Comparison of ENCODE assay signal across 16 cellular contexts in the genomic region with DNA sequence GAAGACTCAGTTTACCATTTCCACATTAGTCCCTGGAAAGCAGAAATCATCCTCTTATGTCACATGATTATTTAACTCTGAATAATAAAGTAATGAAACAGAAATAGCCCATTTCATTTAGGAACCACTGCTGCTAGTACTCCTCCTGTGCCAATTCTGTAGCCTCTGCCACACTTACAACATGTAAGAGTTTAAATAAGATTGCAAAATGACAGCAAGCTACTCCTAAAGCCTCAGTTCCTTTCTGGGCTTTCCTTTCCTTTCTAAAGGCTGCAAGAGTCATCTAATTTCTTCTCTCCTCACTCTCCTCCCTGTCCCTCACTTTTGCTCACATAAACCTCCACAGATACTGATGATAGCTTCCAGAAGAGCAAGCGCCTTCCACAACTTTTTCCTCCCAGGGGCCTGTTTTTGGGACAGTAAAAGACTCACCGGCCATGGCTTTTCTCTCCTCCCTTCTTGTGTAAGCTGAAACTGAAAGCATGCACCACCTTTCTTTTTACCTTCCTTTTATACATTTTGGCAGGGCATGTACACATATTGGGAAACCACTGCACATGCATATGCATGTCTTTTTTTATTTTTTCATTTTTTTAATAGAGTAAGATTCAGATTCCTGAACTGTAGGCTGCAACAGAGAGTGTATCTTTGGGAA. TPM values are rescaled to one million over a fixed set of nuclear protein-coding genes. Genes with fewer than 3 reads are reported as not detected.
DNase-seq lines count a peak whose midpoint lies in the region; ATAC-seq, FAIRE-seq and TF ChIP-seq lines count a peak whose summit lies in the region.
"Had no signal": no experiment of that assay in that cellular context is flagged by ENCODE, and none has a peak within 500 bp of the region (broad histone marks: within the 10 kb centered on the region; RNA-seq: fewer than 3 reads in every experiment).

No MANE protein-coding gene starts in this region.

- no peak for TF ChIP-seq CTCF in MM.1S (IDR thresholded peaks at IDR 0.05; ENCODE audit: low read length)
- TF ChIP-seq CTCF in GM10248 (IDR thresholded peaks at IDR 0.05; ENCODE audit: control extremely low read depth, extremely low read depth, low read depth, missing control alignments) = no peak

- peaks cover 0 to 1% of the 10 kb centered on the region in 2 donors for H3K36me3 Mint-ChIP-seq in activated T-cell treated with anti-CD3 and anti-CD28 coated beads, Interleukin-2, amount 50 U/mL, for 72 hours (ENCODE audit: insufficient read depth in 2 of 2)
- H3K36me3 Mint-ChIP-seq in central memory CD8-positive, alpha-beta T cell (ENCODE audit: insufficient read depth) = peaks cover 1% of the 10 kb centered on the region

- ATAC-seq in activated T-cell treated with anti-CD3 and anti-CD28 coated beads, Interleukin-2, amount 50 U/mL, for 72 hours (replicated peaks in 1 of 2) = peak in 1 of 2 donors; percentile 54
- ATAC-seq in central memory CD8-positive, alpha-beta T cell (replicated peaks; ENCODE audit: extremely low read depth, poor library complexity, severe bottlenecking) = peak; percentile 11

- no peaks in the 10 kb centered on the region for H3K79me2 ChIP-seq in MM.1S (ENCODE audit: low read length)

- H4K20me1 ChIP-seq in MM.1S (ENCODE audit: insufficient read depth, low read length) = no peaks in the 10 kb centered on the region

- H3K9ac ChIP-seq in MM.1S (ENCODE audit: low read length) = no peak overlapping the region; the same call in 1 of the 2 replicates

- 52 to 60% (median 53%) methylated on average over 2 of the region's 2 CpGs for WGBS in small intestine, 3 donors

- DNase-seq in activated T-cell treated with anti-CD3 and anti-CD28 coated beads, Interleukin-2, amount 50 U/mL, for 72 hours = no peak
- DNase-seq in activated T-cell treated with anti-CD3 and anti-CD28 coated beads for 4 hours = no peak
- peak; percentile 65 for DNase-seq in MM.1S
- DNase-seq in central memory CD8-positive, alpha-beta T cell (ENCODE audit: low spot score in 2 of 2) = no peak
- DNase-seq in small intestine = no peak
- DNase-seq in NCI-H524 treated with DMSO at 0.1 percent for 48 hours (lab: John Stamatoyannopoulos, UW) = no peak
- no peak for DNase-seq in GM03348 (ENCODE audit: low spot score)
- no peak for DNase-seq in GM10248 (ENCODE audit: extremely low spot score)
- DNase-seq: Kasumi-1; NCI-H2081 treated with DMSO at 0.1 percent for 48 hours; NK-92 treated with Interleukin-12 subunit alpha and Interleukin-12 subunit beta, amount 100 ng/mL, for 24 hours; posterior cingulate gyrus; stimulated activated CD4-positive, alpha-beta T cell treated with anti-CD3 and anti-CD28 coated beads, Interleukin-1b, Interleukin-23, amount 100 ng/mL, for 48 hours; uterus had no signal

- H3K4me3 Mint-ChIP-seq in activated T-cell treated with anti-CD3 and anti-CD28 coated beads, Interleukin-2, amount 50 U/mL, for 72 hours = peak overlapping the region; percentile 18 to 62
- peak overlapping the region; percentile 62 for H3K4me3 Mint-ChIP-seq in central memory CD8-positive, alpha-beta T cell
- H3K4me3 Mint-ChIP-seq: mesothelial cell of epicardium had no signal

- H3K27ac ChIP-seq in MM.1S (ENCODE audit: low read length) (peak overlapping the region; percentile 12; the same call in 1 of the 2 replicates), small intestine (ENCODE audit: low read depth in 1 of 2, low read length in 1 of 2) (peak overlapping the region; percentile 4 to 61)
- H3K27ac ChIP-seq: uterus had no signal

- peaks cover 0 to 2% of the 10 kb centered on the region in 2 donors for H3K9me3 Mint-ChIP-seq in activated T-cell treated with anti-CD3 and anti-CD28 coated beads, Interleukin-2, amount 50 U/mL, for 72 hours
- H3K9me3 Mint-ChIP-seq in central memory CD8-positive, alpha-beta T cell = peaks cover 5% of the 10 kb centered on the region

- H2AFZ ChIP-seq in MM.1S (ENCODE audit: low read length) = peak overlapping the region; percentile 58

- H3K27me3 ChIP-seq in MM.1S (replicated peaks; ENCODE audit: insufficient read depth, low read length) = no peaks in the 10 kb centered on the region
- H3K27me3 ChIP-seq in small intestine (ENCODE audit: control insufficient read depth in 2 of 2, insufficient read depth in 2 of 2, low read length in 2 of 2) = no peaks in the 10 kb centered on the region
- H3K27me3 ChIP-seq: uterus had no signal

- POLR2A ChIA-PET in GM10248 (lab: Yijun Ruan, JAX) = no interaction called here

- peak overlapping the region; percentile 35 for H3K27ac Mint-ChIP-seq in activated T-cell treated with anti-CD3 and anti-CD28 coated beads, Interleukin-2, amount 50 U/mL, for 72 hours
- peak overlapping the region; percentile 63 for H3K27ac Mint-ChIP-seq in central memory CD8-positive, alpha-beta T cell (ENCODE audit: low read depth)
- H3K27ac Mint-ChIP-seq: mesothelial cell of epicardium had no signal

- H3K9me2 ChIP-seq in MM.1S (replicated peaks; ENCODE audit: insufficient read depth, low read length) = no peaks in the 10 kb centered on the region

- no peaks in the 10 kb centered on the region for H3F3A ChIP-seq in MM.1S (ENCODE audit: insufficient read depth, low read length)

- H3K9me3 ChIP-seq in MM.1S (replicated peaks; ENCODE audit: insufficient read depth, low read length) (no peaks in the 10 kb centered on the region), small intestine (ENCODE audit: control insufficient read depth, low read depth) (no peaks in the 10 kb centered on the region)
- H3K9me3 ChIP-seq: uterus had no signal

- CTCF ChIA-PET in GM10248 (lab: Yijun Ruan, JAX) = no interaction called here

- no peaks in the 10 kb centered on the region for H3K36me3 ChIP-seq in MM.1S (replicated peaks; ENCODE audit: insufficient read depth, low read length)
- H3K36me3 ChIP-seq in small intestine (ENCODE audit: control insufficient read depth in 2 of 2, insufficient read depth in 2 of 2, low read length in 2 of 2) = no peaks in the 10 kb centered on the region
- H3K36me3 ChIP-seq: uterus had no signal

- H3K4me3 ChIP-seq in MM.1S (ENCODE audit: low read length) = peak overlapping the region; percentile 13
- no peak overlapping the region for H3K4me3 ChIP-seq in small intestine (ENCODE audit: low read depth in 1 of 2, low read length in 2 of 2)
- H3K4me3 ChIP-seq: uterus had no signal

- H3K4me1 ChIP-seq in MM.1S (ENCODE audit: low read length) = peaks cover 13% of the 10 kb centered on the region
- no peaks in the 10 kb centered on the region for H3K4me1 ChIP-seq in small intestine (ENCODE audit: control insufficient read depth in 2 of 2, insufficient read depth in 1 of 2, low read depth in 1 of 2, low read length in 1 of 2)
- H3K4me1 ChIP-seq: uterus had no signal

- H3K4me1 Mint-ChIP-seq in activated T-cell treated with anti-CD3 and anti-CD28 coated beads, Interleukin-2, amount 50 U/mL, for 72 hours (ENCODE audit: low read depth) = peaks cover 24% of the 10 kb centered on the region
- peaks cover 21% of the 10 kb centered on the region for H3K4me1 Mint-ChIP-seq in central memory CD8-positive, alpha-beta T cell
- H3K4me1 Mint-ChIP-seq: mesothelial cell of epicardium had no signal

- no peak for FAIRE-seq in small intestine (lab: Jason Lieb, UNC)

- H3K4me2 ChIP-seq in MM.1S (ENCODE audit: low read depth, low read length) = peak overlapping the region; percentile 38; the same call in 1 of the 2 replicates

- H3K27me3 Mint-ChIP-seq in activated T-cell treated with anti-CD3 and anti-CD28 coated beads, Interleukin-2, amount 50 U/mL, for 72 hours (ENCODE audit: low read depth) = no peaks in the 10 kb centered on the region
- H3K27me3 Mint-ChIP-seq in central memory CD8-positive, alpha-beta T cell = no peaks in the 10 kb centered on the region

RNA-seq across cellular contexts. Expression of a gene that starts 38.5 kb away (rescaled TPM):
- not detected for total RNA-seq in activated T-cell treated with anti-CD3 and anti-CD28 coated beads, Interleukin-2, amount 50 U/mL, for 72 hours
- polyA plus RNA-seq in small intestine = not detected
- total RNA-seq: fibroblast of lung, mesothelial cell of epicardium, uterus had no signal
- polyA plus RNA-seq: fibroblast of lung had no signal

RNA-seq across cellular contexts. Expression of a gene that starts 56.0 kb away (rescaled TPM):
- 10 to 100 TPM in 1 of 2 donors, 1 to 10 TPM in 1; 8.0 to 10.8 TPM for total RNA-seq in activated T-cell treated with anti-CD3 and anti-CD28 coated beads, Interleukin-2, amount 50 U/mL, for 72 hours
- 100 to 1,000 TPM in 1 of 3 donors, 10 to 100 TPM in 2; 67.3 to 145 (median 73.8) TPM for polyA plus RNA-seq in small intestine
